In genomic region chr13:113220141-113220598, GRCh38 we compare ENCODE assay signal across 1 cellular context.
TF ChIP-seq lines count a peak whose summit lies in the region.

No MANE protein-coding gene starts in this region.

TF ChIP-seq in HepG2, 621 proteins besides CTCF, POLR2A, EP300 and RAD21 (continued from another document and continues in another):
- TF ChIP-seq ARID5B (CRISPR knock-in tag; IDR thresholded peaks at IDR 0.05) (peak; percentile 81), ZNF292 (CRISPR knock-in tag; IDR thresholded peaks at IDR 0.05; ENCODE audit: borderline replicate concordance, low read depth) (peak; percentile 62; the same call in 1 of the 2 replicates), ZNF235 (CRISPR knock-in tag; IDR thresholded peaks at IDR 0.05; ENCODE audit: borderline replicate concordance) (peak; percentile 54; the same call in 1 of the 2 replicates), EZH2 (conservative IDR thresholded peaks at IDR 0.05; ENCODE audit: low read depth, low read length) (no peak), ZNF737 (CRISPR knock-in tag; IDR thresholded peaks at IDR 0.05; ENCODE audit: borderline replicate concordance) (no peak), ESRRA (CRISPR knock-in tag; IDR thresholded peaks at IDR 0.05; ENCODE audit: low read depth) (peak; percentile 90; the same call in 1 of the 2 replicates), TRIM24 (CRISPR knock-in tag; IDR thresholded peaks at IDR 0.05) (peak; percentile 42; the same call in 1 of the 2 replicates), TBX3 (IDR thresholded peaks at IDR 0.05; ENCODE audit: borderline replicate concordance) (no peak), HNF4A (CRISPR knock-in tag; IDR thresholded peaks at IDR 0.05) (peak; percentile 95), ZBTB25 (CRISPR knock-in tag; IDR thresholded peaks at IDR 0.05) (no peak), ATAD3A (CRISPR knock-in tag; IDR thresholded peaks at IDR 0.05) (no peak), YEATS4 (CRISPR knock-in tag; IDR thresholded peaks at IDR 0.05; ENCODE audit: borderline replicate concordance) (peak; percentile 49; the same call in 1 of the 2 replicates), FOXK2 (IDR thresholded peaks at IDR 0.05) (no peak), ZNF652 (CRISPR knock-in tag; IDR thresholded peaks at IDR 0.05; ENCODE audit: borderline replicate concordance, low read depth) (no peak), HOXA5 (CRISPR knock-in tag; IDR thresholded peaks at IDR 0.05) (no peak), FOXP1 (IDR thresholded peaks at IDR 0.05) (no peak), FOXP1 (CRISPR knock-in tag; IDR thresholded peaks at IDR 0.05) (peak; percentile 86), NFKBIZ (CRISPR knock-in tag; IDR thresholded peaks at IDR 0.05) (no peak), ZNF770 (CRISPR knock-in tag; IDR thresholded peaks at IDR 0.05) (no peak), KDM6A (CRISPR knock-in tag; IDR thresholded peaks at IDR 0.05; ENCODE audit: low read depth) (no peak), HMGA1 (CRISPR knock-in tag; conservative IDR thresholded peaks at IDR 0.05) (no peak), ZNF496 (CRISPR knock-in tag; IDR thresholded peaks at IDR 0.05; ENCODE audit: insufficient replicate concordance) (no peak), ZBTB2 (CRISPR knock-in tag; IDR thresholded peaks at IDR 0.05; ENCODE audit: low read depth) (no peak), ATF4 (CRISPR knock-in tag; IDR thresholded peaks at IDR 0.05) (no peak), SMAD3 (CRISPR knock-in tag; IDR thresholded peaks at IDR 0.05) (0 out of 2 replicates have a peak, but pooled peaks have one; percentile 54), ZNF607 (CRISPR knock-in tag; IDR thresholded peaks at IDR 0.05; ENCODE audit: borderline replicate concordance) (no peak; the same call in 1 of the 2 replicates), MAFG (CRISPR knock-in tag; IDR thresholded peaks at IDR 0.05) (no peak), ZNF546 (CRISPR knock-in tag; conservative IDR thresholded peaks at IDR 0.05) (no peak), CEBPG (CRISPR knock-in tag; IDR thresholded peaks at IDR 0.05) (no peak), LCORL (IDR thresholded peaks at IDR 0.05) (no peak), LCORL (CRISPR knock-in tag; IDR thresholded peaks at IDR 0.05) (peak; percentile 73), ZNF614 (CRISPR knock-in tag; IDR thresholded peaks at IDR 0.05; ENCODE audit: borderline replicate concordance) (no peak), TCF7L2 (IDR thresholded peaks at IDR 0.05; ENCODE audit: low read depth, low read length) (no peak), CERS6 (CRISPR knock-in tag; IDR thresholded peaks at IDR 0.05) (no peak), ZNF574 (CRISPR knock-in tag; IDR thresholded peaks at IDR 0.05) (peak; percentile 69), HIVEP1 (CRISPR knock-in tag; IDR thresholded peaks at IDR 0.05) (peak; percentile 84), FOXK1 (CRISPR knock-in tag; IDR thresholded peaks at IDR 0.05; ENCODE audit: borderline replicate concordance, low read depth) (peak; percentile 77; the same call in 1 of the 2 replicates), NFYB (CRISPR knock-in tag; IDR thresholded peaks at IDR 0.05) (no peak), ARNT2 (CRISPR knock-in tag; IDR thresholded peaks at IDR 0.05; ENCODE audit: low read depth) (no peak), ZNF7 (CRISPR knock-in tag; IDR thresholded peaks at IDR 0.05) (no peak), ADNP (CRISPR knock-in tag; IDR thresholded peaks at IDR 0.05) (no peak), TBX2 (CRISPR knock-in tag; IDR thresholded peaks at IDR 0.05; ENCODE audit: borderline replicate concordance) (peak; percentile 83), NCOA5 (CRISPR knock-in tag; IDR thresholded peaks at IDR 0.05) (no peak), IRX3 (CRISPR knock-in tag; IDR thresholded peaks at IDR 0.05; ENCODE audit: borderline replicate concordance, low read depth) (no peak), ZNF446 (CRISPR knock-in tag; IDR thresholded peaks at IDR 0.05) (no peak), ZNF281 (CRISPR knock-in tag; IDR thresholded peaks at IDR 0.05; ENCODE audit: borderline replicate concordance) (no peak), SKI (IDR thresholded peaks at IDR 0.05; ENCODE audit: partially characterized antibody) (peak; percentile 22), ZNF780A (CRISPR knock-in tag; IDR thresholded peaks at IDR 0.05) (no peak), NCOA2 (CRISPR knock-in tag; IDR thresholded peaks at IDR 0.05) (peak; percentile 48; the same call in 1 of the 2 replicates), NRL (CRISPR knock-in tag; IDR thresholded peaks at IDR 0.05; ENCODE audit: borderline replicate concordance) (no peak), ZNF75D (CRISPR knock-in tag; IDR thresholded peaks at IDR 0.05; ENCODE audit: borderline replicate concordance) (no peak), CENPBD1 (CRISPR knock-in tag; IDR thresholded peaks at IDR 0.05; ENCODE audit: borderline replicate concordance, low read depth) (no peak)
